Comparison of ENCODE assay signal across 9 cellular contexts in genomic region chr3:150760431-150761200, GRCh38. TPM values are rescaled to one million over a fixed set of nuclear protein-coding genes. Genes with fewer than 3 reads are reported as not detected.
DNase-seq lines count a peak whose midpoint lies in the region; ATAC-seq and TF ChIP-seq lines count a peak whose summit lies in the region.
"Had no signal": no experiment of that assay in that cellular context is flagged by ENCODE, and none has a peak within 500 bp of the region (broad histone marks: within the 10 kb centered on the region; RNA-seq: fewer than 3 reads in every experiment).

No MANE protein-coding gene starts in this region.

- H3K27me3 Mint-ChIP-seq in natural killer cell (ENCODE audit: low read depth in 2 of 2), result no peaks in the 10 kb centered on the region

- H3K36me3 Mint-ChIP-seq in natural killer cell, result no peaks in the 10 kb centered on the region

- no peak for TF ChIP-seq CTCF in GM10248 (IDR thresholded peaks at IDR 0.05; ENCODE audit: control extremely low read depth, extremely low read depth, low read depth, missing control alignments)
- TF ChIP-seq CTCF in mammary epithelial cell (conservative IDR thresholded peaks at IDR 0.05 in 1 of 2, IDR thresholded peaks at IDR 0.05 in 1 of 2; ENCODE audit: extremely low read depth in 1 of 2, insufficient read depth in 1 of 2, low read depth in 1 of 2, low read length in 2 of 2), result no peak
- TF ChIP-seq CTCF in natural killer cell (IDR thresholded peaks at IDR 0.05), result no peak

- H2AFZ ChIP-seq in mammary epithelial cell (ENCODE audit: low read depth, low read length), result no peak overlapping the region

- peak overlapping the region; percentile 94 to 100 for H3K27ac Mint-ChIP-seq in natural killer cell

- peak overlapping the region; percentile 75 for H3K27ac ChIP-seq in mammary epithelial cell (ENCODE audit: insufficient read depth, low read depth, low read length)

- POLR2A ChIA-PET in GM10248 (lab: Yijun Ruan, JAX), result no interaction called here

- H3K9me3 Mint-ChIP-seq in natural killer cell, result no peaks in the 10 kb centered on the region

- intact Hi-C loops in mammary epithelial cell (cut with micrococcal nuclease) (loop anchor here (5.0 kb wide), 1 partner anchor 213 kb away; the partner anchor contains the start of genes EIF2A and SERP1), natural killer cell (cut with micrococcal nuclease) (loop anchor here (5.0 kb wide), 1 partner anchor 38 kb away; no protein-coding TSS in a partner anchor)

- CTCF ChIA-PET in GM10248 (lab: Yijun Ruan, JAX) (interaction anchor here (0.7 to 9.8 kb wide), 7 partner anchors 10 to 39 kb away, joined by 3 to 89 read pairs (median 5); no protein-coding TSS in a partner anchor), mammary epithelial cell (lab: Charles Lee; ENCODE audit: low non-redundant PET) (no interaction called here)

- peak overlapping the region; percentile 59 to 96 (median 87) for H3K4me3 ChIP-seq in mammary epithelial cell (replicated peaks in 1 of 3; ENCODE audit: insufficient read depth in 1 of 3, low read depth in 2 of 3, low read length in 3 of 3)

- H3K36me3 ChIP-seq in mammary epithelial cell (ENCODE audit: insufficient read depth, low read length), result no peaks in the 10 kb centered on the region

- H3K4me3 Mint-ChIP-seq in natural killer cell, result peak overlapping the region; percentile 96

- peaks cover 67% of the 10 kb centered on the region for H3K79me2 ChIP-seq in mammary epithelial cell (ENCODE audit: insufficient read depth, low read length)

- BruUV-seq in mammary epithelial cell (replicated peaks; lab: Mats Ljungman, UMichigan), result no TSS peak

- peaks cover 2% of the 10 kb centered on the region for H4K20me1 ChIP-seq in mammary epithelial cell (ENCODE audit: insufficient read depth, low read length)

- DNase-seq in GM10248 (ENCODE audit: extremely low spot score) (peak; percentile 58), MV-4-11 (lab: John Stamatoyannopoulos, UW) (peak; percentile 48), mammary epithelial cell (no peak), natural killer cell (no peak), mesenteric fat pad (ENCODE audit: low spot score) (no peak), NCI-H1048 (lab: John Stamatoyannopoulos, UW) (no peak), NCI-H2196 (lab: John Stamatoyannopoulos, UW; ENCODE audit: unreplicated experiment) (no peak)

- H3K4me1 ChIP-seq in mammary epithelial cell (ENCODE audit: insufficient read depth, low read length), result peaks cover 24% of the 10 kb centered on the region

- ATAC-seq in GM21619 (IDR thresholded peaks at IDR 0.05; ENCODE audit: unreplicated experiment) (peak; percentile 24), natural killer cell (no peak)

- H3K4me2 ChIP-seq in mammary epithelial cell (ENCODE audit: insufficient read depth, low read depth, low read length), result peak overlapping the region; percentile 90

- no peaks in the 10 kb centered on the region for H3K9me3 ChIP-seq in mammary epithelial cell (replicated peaks; ENCODE audit: insufficient read depth, low read length)

- 81% methylated on average over 6 of the region's 6 CpGs for WGBS in mammary epithelial cell (ENCODE audit: low coverage, missing lambda C conversion rate)

- dilution Hi-C loops in mammary epithelial cell (cut with HindIII; ENCODE audit: low sequenced_read_pairs), result no loop called here

- H3K9ac ChIP-seq in mammary epithelial cell (ENCODE audit: insufficient read depth, low read length), result peak overlapping the region; percentile 93

- no peaks in the 10 kb centered on the region for H3K27me3 ChIP-seq in mammary epithelial cell (ENCODE audit: insufficient read depth, low read length)

- peaks cover 60 to 63% of the 10 kb centered on the region in 2 donors for H3K4me1 Mint-ChIP-seq in natural killer cell

- in situ Hi-C loops in mammary epithelial cell (cut with MboI; ENCODE audit: low sequenced_read_pairs in 2 of 2), result no loop called here

RNA-seq across cellular contexts. Expression of gene SIAH2, which starts 2.4 kb away (rescaled TPM):
- total RNA-seq in mammary epithelial cell (10 to 100 TPM; 23.7 to 30.5 TPM), natural killer cell (10 to 100 TPM; 22.7 to 25.7 (median 23.8) TPM), mesenteric fat pad (26.9 TPM)
- 23.9 TPM for polyA plus RNA-seq in mammary epithelial cell
- 91.7 TPM for polyA minus RNA-seq in mammary epithelial cell

RNA-seq across cellular contexts. Expression of gene ERICH6, which starts 56.9 kb away (rescaled TPM):
- total RNA-seq in mammary epithelial cell, result not detected
- polyA plus RNA-seq in mammary epithelial cell, result 0.02 TPM
- polyA minus RNA-seq in mammary epithelial cell, result not detected
- 1 to 10 TPM in 2 of 3 donors, under 1 TPM in 1; 0.35 to 3.7 (median 3.6) TPM for total RNA-seq in natural killer cell
- 0.29 TPM for total RNA-seq in mesenteric fat pad
- total RNA-seq: RPMI7951 had no signal

Comparison
In these comparisons a context has a peak if more than half of its experiments do, and no peak if none do; other contexts are left out.
1. DNase-seq: peak in GM10248 (single experiment) and MV-4-11 (single experiment); none in mammary epithelial cell (single experiment), natural killer cell (single experiment), mesenteric fat pad (single experiment), NCI-H1048 (single experiment) and NCI-H2196 (single experiment).